ENCODE assay signal across 18 cellular contexts in genomic region chr17:72396121-72396520, GRCh38.
A peak's percentile ranks its signal among the peaks of the same experiment; 100 is the strongest.
DNase-seq lines count a peak whose midpoint lies in the region; ATAC-seq and TF ChIP-seq lines count a peak whose summit lies in the region.
"Had no signal": no experiment of that assay in that cellular context is flagged by ENCODE, and none has a peak within 500 bp of the region (broad histone marks: within the 10 kb centered on the region; RNA-seq: fewer than 3 reads in every experiment).

No MANE protein-coding gene starts in this region.

- no peaks in the 10 kb centered on the region for H3K9me3 ChIP-seq in PC-3 (ENCODE audit: low read length)
- H3K9me3 ChIP-seq: BLaER1, Caco-2 had no signal

- peaks cover 19% of the 10 kb centered on the region; the same call in 1 of the 2 replicates for H3K79me2 ChIP-seq in PC-3 (ENCODE audit: low read length)

- H3F3A ChIP-seq in PC-3 (ENCODE audit: low read length, unreplicated experiment) = peaks cover 18% of the 10 kb centered on the region

- H3K4me1 ChIP-seq in PC-3 (ENCODE audit: insufficient read depth, low read length) = peaks cover 92% of the 10 kb centered on the region

- H4K20me1 ChIP-seq in PC-3 (ENCODE audit: low read length) = no peaks in the 10 kb centered on the region

- no peaks in the 10 kb centered on the region for H3K27me3 Mint-ChIP-seq in Calu3 (ENCODE audit: unreplicated experiment)
- H3K27me3 Mint-ChIP-seq: CD4-positive, CD25-positive, alpha-beta regulatory T cell had no signal

- intact Hi-C loops in Calu3 (cut with micrococcal nuclease; ENCODE audit: unreplicated experiment) (no loop called here), PC-3 (cut with micrococcal nuclease) (loop anchor here (5.0 to 10.0 kb wide), 3 partner anchors 154 to 961 kb away; no protein-coding TSS in a partner anchor)

- no peaks in the 10 kb centered on the region for H3K9me2 ChIP-seq in PC-3 (replicated peaks; ENCODE audit: low read length)

- H3K36me3 Mint-ChIP-seq in Calu3 (ENCODE audit: insufficient read depth, unreplicated experiment) = peaks cover 68% of the 10 kb centered on the region
- H3K36me3 Mint-ChIP-seq: CD4-positive, CD25-positive, alpha-beta regulatory T cell; CD8-positive, alpha-beta T cell had no signal

- H3K27me3 ChIP-seq in PC-3 (ENCODE audit: low read length) = no peaks in the 10 kb centered on the region
- H3K27me3 ChIP-seq: BLaER1 had no signal

- peak overlapping the region; percentile 97 for H3K27ac ChIP-seq in PC-3 (ENCODE audit: low read length)
- H3K27ac ChIP-seq in VCaP = peak overlapping the region; percentile 91; the same call in 1 of the 2 replicates
- H3K27ac ChIP-seq: BLaER1, GM23248 had no signal

- H2AFZ ChIP-seq in PC-3 (ENCODE audit: low read length) = no peak overlapping the region
- H2AFZ ChIP-seq: GM23248 had no signal

- H3K27ac Mint-ChIP-seq in Calu3 (ENCODE audit: unreplicated experiment) = peak overlapping the region; percentile 85
- H3K27ac Mint-ChIP-seq: B cell; CD4-positive, CD25-positive, alpha-beta regulatory T cell; CD8-positive, alpha-beta T cell had no signal

- no peaks in the 10 kb centered on the region for H3K36me3 ChIP-seq in PC-3 (ENCODE audit: low read depth, low read length)
- H3K36me3 ChIP-seq: BLaER1 had no signal

- TF ChIP-seq CTCF in Calu3 (IDR thresholded peaks at IDR 0.05; ENCODE audit: unreplicated experiment) (no peak), PC-3 (conservative IDR thresholded peaks at IDR 0.05; ENCODE audit: low read depth, low read length) (no peak), VCaP (conservative IDR thresholded peaks at IDR 0.05) (no peak)

- no TSS peak for BruUV-seq in Calu3 (replicated peaks; lab: Mats Ljungman, UMichigan)
- BruUV-seq in PC-3 (replicated peaks; lab: Mats Ljungman, UMichigan) = no TSS peak

- H3K4me2 ChIP-seq in PC-3 (ENCODE audit: low read length) = no peak overlapping the region
- H3K4me2 ChIP-seq: BLaER1 had no signal

- H3K4me3 ChIP-seq in PC-3 (ENCODE audit: low read length) = no peak overlapping the region
- H3K4me3 ChIP-seq: BLaER1, GM23248 had no signal

- CTCF ChIA-PET in Calu3 (lab: Charles Lee) = no interaction called here
- CTCF ChIA-PET in PC-3 (lab: Charles Lee) = no interaction called here

- ATAC-seq in PC-3 (no peak), HG03342 (IDR thresholded peaks at IDR 0.05; ENCODE audit: unreplicated experiment) (no peak), GM18873 (IDR thresholded peaks at IDR 0.05; ENCODE audit: low FRiP score, unreplicated experiment) (no peak)
- ATAC-seq: CD8-positive, alpha-beta T cell had no signal

- no peak overlapping the region; the same call in 1 of the 2 replicates for H3K9ac ChIP-seq in PC-3 (ENCODE audit: low read length)
- H3K9ac ChIP-seq: BLaER1, GM23248 had no signal

- POLR2A ChIA-PET in PC-3 (lab: Charles Lee; ENCODE audit: unreplicated experiment) = no interaction called here

- no peak overlapping the region for H3K4me3 Mint-ChIP-seq in Calu3 (ENCODE audit: low read depth, unreplicated experiment)
- H3K4me3 Mint-ChIP-seq: B cell; CD4-positive, CD25-positive, alpha-beta regulatory T cell; CD8-positive, alpha-beta T cell had no signal

- H3K4me1 Mint-ChIP-seq in Calu3 (ENCODE audit: low read depth, unreplicated experiment) = peaks cover 64% of the 10 kb centered on the region
- H3K4me1 Mint-ChIP-seq: CD4-positive, CD25-positive, alpha-beta regulatory T cell had no signal

- peaks cover 4% of the 10 kb centered on the region for H3K9me3 Mint-ChIP-seq in Calu3 (ENCODE audit: low read depth, unreplicated experiment)
- H3K9me3 Mint-ChIP-seq: CD8-positive, alpha-beta T cell had no signal

- in situ Hi-C loops in G401 (cut with HindIII; ENCODE audit: low sequenced_read_pairs) = no loop called here

- DNase-seq in Calu3 (no peak), PC-3 (no peak), G401 (ENCODE audit: low spot score) (no peak)
- DNase-seq: Caco-2; CD4-positive, CD25-positive, alpha-beta regulatory T cell; CD8-positive, alpha-beta T cell; DMS 273 treated with DMSO at 0.1 percent for 48 hours; DMS79; EL; GF-D8; GM23248; H7; HCEC 1CT had no signal
